2 cellular contexts compared by ENCODE assay signal in genomic region chr16:62205459-62205858, GRCh38.
TF ChIP-seq lines count a peak whose summit lies in the region.

No MANE protein-coding gene starts in this region.

TF ChIP-seq in SK-N-SH, 30 proteins besides CTCF, POLR2A, EP300 and RAD21 (continued from another document):
- TF ChIP-seq REST (IDR thresholded peaks at IDR 0.05; ENCODE audit: low read depth, low read length) (no peak), ELF1 (IDR thresholded peaks at IDR 0.05) (no peak), FOSL2 (IDR thresholded peaks at IDR 0.05; ENCODE audit: borderline replicate concordance, low read depth) (no peak), EZH2phosphoT487 (IDR thresholded peaks at IDR 0.05; ENCODE audit: borderline replicate concordance, low read depth) (no peak), YY1 (IDR thresholded peaks at IDR 0.05; ENCODE audit: low read depth) (no peak), FOXM1 (IDR thresholded peaks at IDR 0.05; ENCODE audit: low read depth) (no peak), RXRA (IDR thresholded peaks at IDR 0.05; ENCODE audit: borderline replicate concordance, low read depth) (no peak), SIN3A (IDR thresholded peaks at IDR 0.05; ENCODE audit: borderline replicate concordance, low read depth, low read length) (no peak), PBX3 (IDR thresholded peaks at IDR 0.05) (no peak)

TF ChIP-seq in SK-N-SH treated with all-trans-retinoic acid at 6 μM for 48 hours, 23 proteins besides CTCF, POLR2A, EP300 and RAD21 (continued from another document):
- TF ChIP-seq ESRRG (CRISPR knock-in tag; IDR thresholded peaks at IDR 0.05) = no peak
- no peak for TF ChIP-seq ZNF70 (CRISPR knock-in tag; IDR thresholded peaks at IDR 0.05)
